In the genomic region with DNA sequence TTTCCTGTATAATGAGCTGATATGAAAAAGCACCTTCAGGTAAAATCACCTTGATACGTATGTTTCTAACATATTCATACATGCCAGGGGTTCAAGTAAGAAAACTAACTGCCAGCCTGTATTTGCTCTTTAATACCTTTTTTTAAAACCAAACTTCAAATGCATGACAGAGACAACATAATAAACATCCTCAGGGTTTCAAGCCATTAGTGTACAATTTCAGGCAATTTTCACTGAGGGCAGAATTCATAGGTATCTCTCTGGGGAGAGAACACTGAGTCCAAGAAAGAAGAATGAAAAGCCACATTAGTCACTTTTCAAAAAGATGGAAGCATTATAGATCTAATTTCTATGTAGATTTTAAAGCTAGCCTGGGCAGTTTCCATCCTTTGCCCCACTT, we compare ENCODE assay signal across 44 cellular contexts. TPM values are rescaled to one million over a fixed set of nuclear protein-coding genes. Genes with fewer than 3 reads are reported as not detected.
"Had no signal": no experiment of that assay in that cellular context is flagged by ENCODE, and none has a peak within 500 bp of the region (broad histone marks: within the 10 kb centered on the region; RNA-seq: fewer than 3 reads in every experiment).

No MANE protein-coding gene starts in this region.

- H3K4me3 ChIP-seq: adrenal gland, ascending aorta, body of pancreas, breast epithelium, cardiac muscle cell had no signal

- H3K9me3 Mint-ChIP-seq: activated naive CD4-positive, alpha-beta T cell treated with anti-CD3 and anti-CD28 coated beads for 36 hours; activated naive CD4-positive, alpha-beta T cell treated with anti-CD3 and anti-CD28 coated beads, Interleukin-2, amount 10 ng/mL, durations not matched to agents 7 days and 5 days; activated naive CD4-positive, alpha-beta T cell treated with anti-CD3 and anti-CD28 coated beads, Interleukin-2, amount 50 U/mL, for 24 hours; activated naive CD4-positive, alpha-beta T cell treated with anti-CD3 and anti-CD28 coated beads, Interleukin-2, amount 50 U/mL, for 72 hours; activated naive CD8-positive, alpha-beta T cell treated with anti-CD3 and anti-CD28 coated beads for 36 hours; activated naive CD8-positive, alpha-beta T cell treated with anti-CD3 and anti-CD28 coated beads, Interleukin-2, amount 10 ng/mL, durations not matched to agents 7 days and 5 days; activated naive CD8-positive, alpha-beta T cell treated with anti-CD3 and anti-CD28 coated beads, Interleukin-2, amount 50 U/mL, for 24 hours; activated T-cell treated with anti-CD3 and anti-CD28 coated beads, Interleukin-2, amount 50 U/mL, for 24 hours; activated T-cell treated with anti-CD3 and anti-CD28 coated beads, Interleukin-2, amount 50 U/mL, for 4 hours; activated T-cell treated with anti-CD3 and anti-CD28 coated beads, Interleukin-2, amount 50 U/mL, for 72 hours; activated T-helper 1 cell treated with anti-CD3 and anti-CD28 coated beads, Interleukin-12 subunit alpha, Interleukin-12 subunit beta, Interleukin-2, Interleukin-4 antibody, amounts not matched to agents 30 ng/mL and 10 ng/mL and 1 ng/mL, durations not matched to agents 14 hours and 24 hours and 36 hours; activated T-helper 17 cell treated with anti-CD3 and anti-CD28 coated beads, Interleukin-2, amount 50 U/mL, for 72 hours; activated T-helper 2 cell treated with anti-CD3 and anti-CD28 coated beads, Interferon-gamma antibody, Interleukin-2, Interleukin-4, amounts not matched to agents 10 μg/mL and 5 μg/mL and 100 μg/mL, durations not matched to agents 14 hours and 24 hours and 36 hours; brain; central memory CD8-positive, alpha-beta T cell had no signal

- H3K27me3 ChIP-seq: adrenal gland, ascending aorta, body of pancreas, breast epithelium, cardiac muscle cell had no signal

- H3K27ac ChIP-seq: adrenal gland, ascending aorta, brain microvascular endothelial cell, breast epithelium had no signal

- DNase-seq: activated effector memory CD4-positive, alpha-beta T cell treated with anti-CD3 and anti-CD28 coated beads, Interleukin-2, amount 50 U/mL, for 16 hours; activated effector memory CD4-positive, alpha-beta T cell treated with Interleukin-2 at 50 U/mL for 16 hours; activated gamma-delta T cell; activated gamma-delta T cell treated with Interleukin-2 at 50 U/mL for 16 hours; activated naive CD4-positive, alpha-beta T cell; activated naive CD4-positive, alpha-beta T cell treated with anti-CD3 and anti-CD28 coated beads for 36 hours; activated naive CD4-positive, alpha-beta T cell treated with anti-CD3 and anti-CD28 coated beads, Interleukin-2, amount 10 ng/mL, durations not matched to agents 7 days and 5 days; activated naive CD4-positive, alpha-beta T cell treated with anti-CD3 and anti-CD28 coated beads, Interleukin-2, amount 50 U/mL, for 16 hours; activated naive CD4-positive, alpha-beta T cell treated with Interleukin-2 at 50 U/mL for 16 hours; activated naive CD8-positive, alpha-beta T cell treated with anti-CD3 and anti-CD28 coated beads for 36 hours; activated naive CD8-positive, alpha-beta T cell treated with anti-CD3 and anti-CD28 coated beads, Interleukin-2, amount 10 ng/mL, durations not matched to agents 7 days and 5 days; activated naive CD8-positive, alpha-beta T cell treated with anti-CD3 and anti-CD28 coated beads, Interleukin-2, amount 50 U/mL, for 24 hours; activated T-cell treated with anti-CD3 and anti-CD28 coated beads, Interleukin-2, amount 50 U/mL, for 1 hour; activated T-cell treated with anti-CD3 and anti-CD28 coated beads, Interleukin-2, amount 50 U/mL, for 24 hours; activated T-cell treated with anti-CD3 and anti-CD28 coated beads, Interleukin-2, amount 50 U/mL, for 4 hours; activated T-cell treated with anti-CD3 and anti-CD28 coated beads, Interleukin-2, amount 50 U/mL, for 48 hours; activated T-cell treated with anti-CD3 and anti-CD28 coated beads, Interleukin-2, amount 50 U/mL, for 72 hours; adrenal gland; amniotic stem cell; amygdala; anterior cingulate cortex; aorta; body of pancreas; brain microvascular endothelial cell; caudate nucleus; central memory CD4-positive, alpha-beta T cell; cerebellar nuclear complex had no signal

- H3K27ac Mint-ChIP-seq: activated naive CD4-positive, alpha-beta T cell treated with anti-CD3 and anti-CD28 coated beads for 36 hours; activated naive CD4-positive, alpha-beta T cell treated with anti-CD3 and anti-CD28 coated beads, Interleukin-2, amount 10 ng/mL, durations not matched to agents 7 days and 5 days; activated naive CD4-positive, alpha-beta T cell treated with anti-CD3 and anti-CD28 coated beads, Interleukin-2, amount 50 U/mL, for 24 hours; activated naive CD4-positive, alpha-beta T cell treated with anti-CD3 and anti-CD28 coated beads, Interleukin-2, amount 50 U/mL, for 72 hours; activated naive CD8-positive, alpha-beta T cell; activated naive CD8-positive, alpha-beta T cell treated with anti-CD3 and anti-CD28 coated beads for 36 hours; activated naive CD8-positive, alpha-beta T cell treated with anti-CD3 and anti-CD28 coated beads, Interleukin-2, amount 10 ng/mL, durations not matched to agents 7 days and 5 days; activated naive CD8-positive, alpha-beta T cell treated with anti-CD3 and anti-CD28 coated beads, Interleukin-2, amount 50 U/mL, for 24 hours; activated T-cell treated with anti-CD3 and anti-CD28 coated beads, Interleukin-2, amount 50 U/mL, for 24 hours; activated T-cell treated with anti-CD3 and anti-CD28 coated beads, Interleukin-2, amount 50 U/mL, for 72 hours; activated T-helper 1 cell treated with anti-CD3 and anti-CD28 coated beads, Interleukin-12 subunit alpha, Interleukin-12 subunit beta, Interleukin-2, Interleukin-4 antibody, amounts not matched to agents 30 ng/mL and 10 ng/mL and 1 ng/mL, durations not matched to agents 14 hours and 24 hours and 36 hours; activated T-helper 17 cell treated with anti-CD3 and anti-CD28 coated beads, Interleukin-2, amount 50 U/mL, for 72 hours; activated T-helper 2 cell treated with anti-CD3 and anti-CD28 coated beads, Interferon-gamma antibody, Interleukin-2, Interleukin-4, amounts not matched to agents 10 μg/mL and 5 μg/mL and 100 μg/mL, durations not matched to agents 14 hours and 24 hours and 36 hours; brain had no signal

- H3K36me3 Mint-ChIP-seq: activated naive CD4-positive, alpha-beta T cell treated with anti-CD3 and anti-CD28 coated beads, Interleukin-2, amount 10 ng/mL, durations not matched to agents 7 days and 5 days; activated naive CD4-positive, alpha-beta T cell treated with anti-CD3 and anti-CD28 coated beads, Interleukin-2, amount 50 U/mL, for 24 hours; activated naive CD4-positive, alpha-beta T cell treated with anti-CD3 and anti-CD28 coated beads, Interleukin-2, amount 50 U/mL, for 72 hours; activated naive CD8-positive, alpha-beta T cell; activated naive CD8-positive, alpha-beta T cell treated with anti-CD3 and anti-CD28 coated beads for 36 hours; activated naive CD8-positive, alpha-beta T cell treated with anti-CD3 and anti-CD28 coated beads, Interleukin-2, amount 10 ng/mL, durations not matched to agents 7 days and 5 days; brain had no signal

- H3K36me3 ChIP-seq: adrenal gland, ascending aorta, brain microvascular endothelial cell, breast epithelium, cardiac muscle cell had no signal

- H3K4me1 ChIP-seq: adrenal gland, ascending aorta, breast epithelium had no signal

- H3K27me3 Mint-ChIP-seq: activated naive CD4-positive, alpha-beta T cell treated with anti-CD3 and anti-CD28 coated beads, Interleukin-2, amount 10 ng/mL, durations not matched to agents 7 days and 5 days; activated naive CD4-positive, alpha-beta T cell treated with anti-CD3 and anti-CD28 coated beads, Interleukin-2, amount 50 U/mL, for 24 hours; activated naive CD8-positive, alpha-beta T cell treated with anti-CD3 and anti-CD28 coated beads, Interleukin-2, amount 50 U/mL, for 24 hours; activated T-helper 17 cell treated with anti-CD3 and anti-CD28 coated beads, Interleukin-2, amount 50 U/mL, for 72 hours had no signal

- H3K4me1 Mint-ChIP-seq: activated naive CD4-positive, alpha-beta T cell treated with anti-CD3 and anti-CD28 coated beads, Interleukin-2, amount 10 ng/mL, durations not matched to agents 7 days and 5 days; activated naive CD4-positive, alpha-beta T cell treated with anti-CD3 and anti-CD28 coated beads, Interleukin-2, amount 50 U/mL, for 24 hours; activated naive CD8-positive, alpha-beta T cell treated with anti-CD3 and anti-CD28 coated beads for 36 hours; activated naive CD8-positive, alpha-beta T cell treated with anti-CD3 and anti-CD28 coated beads, Interleukin-2, amount 10 ng/mL, durations not matched to agents 7 days and 5 days; activated naive CD8-positive, alpha-beta T cell treated with anti-CD3 and anti-CD28 coated beads, Interleukin-2, amount 50 U/mL, for 24 hours; activated T-helper 17 cell treated with anti-CD3 and anti-CD28 coated beads, Interleukin-2, amount 50 U/mL, for 72 hours; central memory CD8-positive, alpha-beta T cell had no signal

- ATAC-seq: activated naive CD4-positive, alpha-beta T cell treated with anti-CD3 and anti-CD28 coated beads, Interleukin-2, amount 50 U/mL, for 72 hours; activated naive CD8-positive, alpha-beta T cell treated with anti-CD3 and anti-CD28 coated beads, Interleukin-2, amount 50 U/mL, for 24 hours; activated T-cell treated with anti-CD3 and anti-CD28 coated beads, Interleukin-2, amount 50 U/mL, for 4 hours; activated T-cell treated with anti-CD3 and anti-CD28 coated beads, Interleukin-2, amount 50 U/mL, for 72 hours; activated T-helper 17 cell treated with anti-CD3 and anti-CD28 coated beads, Interleukin-2, amount 50 U/mL, for 72 hours had no signal

- H3K4me3 Mint-ChIP-seq: activated naive CD4-positive, alpha-beta T cell treated with anti-CD3 and anti-CD28 coated beads for 36 hours; activated naive CD4-positive, alpha-beta T cell treated with anti-CD3 and anti-CD28 coated beads, Interleukin-2, amount 10 ng/mL, durations not matched to agents 7 days and 5 days; activated naive CD4-positive, alpha-beta T cell treated with anti-CD3 and anti-CD28 coated beads, Interleukin-2, amount 50 U/mL, for 24 hours; activated naive CD8-positive, alpha-beta T cell; activated naive CD8-positive, alpha-beta T cell treated with anti-CD3 and anti-CD28 coated beads for 36 hours; activated naive CD8-positive, alpha-beta T cell treated with anti-CD3 and anti-CD28 coated beads, Interleukin-2, amount 10 ng/mL, durations not matched to agents 7 days and 5 days; activated naive CD8-positive, alpha-beta T cell treated with anti-CD3 and anti-CD28 coated beads, Interleukin-2, amount 50 U/mL, for 24 hours; activated T-cell treated with anti-CD3 and anti-CD28 coated beads, Interleukin-2, amount 50 U/mL, for 24 hours; activated T-cell treated with anti-CD3 and anti-CD28 coated beads, Interleukin-2, amount 50 U/mL, for 4 hours; activated T-cell treated with anti-CD3 and anti-CD28 coated beads, Interleukin-2, amount 50 U/mL, for 72 hours; activated T-helper 1 cell treated with anti-CD3 and anti-CD28 coated beads, Interleukin-12 subunit alpha, Interleukin-12 subunit beta, Interleukin-2, Interleukin-4 antibody, amounts not matched to agents 30 ng/mL and 10 ng/mL and 1 ng/mL, durations not matched to agents 14 hours and 24 hours and 36 hours; activated T-helper 17 cell treated with anti-CD3 and anti-CD28 coated beads, Interleukin-2, amount 50 U/mL, for 72 hours; brain; central memory CD8-positive, alpha-beta T cell had no signal

- H3K9me3 ChIP-seq: adrenal gland, ascending aorta, body of pancreas, breast epithelium had no signal

RNA-seq across cellular contexts. Expression of a gene that starts 26.9 kb away (rescaled TPM):
- total RNA-seq: activated naive CD4-positive, alpha-beta T cell treated with anti-CD3 and anti-CD28 coated beads for 36 hours; activated naive CD4-positive, alpha-beta T cell treated with anti-CD3 and anti-CD28 coated beads, Interleukin-2, amount 50 U/mL, for 72 hours; activated naive CD8-positive, alpha-beta T cell treated with anti-CD3 and anti-CD28 coated beads for 36 hours; activated naive CD8-positive, alpha-beta T cell treated with anti-CD3 and anti-CD28 coated beads, Interleukin-2, amount 10 ng/mL, durations not matched to agents 7 days and 5 days; activated T-cell treated with anti-CD3 and anti-CD28 coated beads, Interleukin-2, amount 50 U/mL, for 4 hours; activated T-cell treated with anti-CD3 and anti-CD28 coated beads, Interleukin-2, amount 50 U/mL, for 72 hours; activated T-helper 1 cell treated with anti-CD3 and anti-CD28 coated beads, Interleukin-12 subunit alpha, Interleukin-12 subunit beta, Interleukin-2, Interleukin-4 antibody, amounts not matched to agents 30 ng/mL and 10 ng/mL and 1 ng/mL, durations not matched to agents 14 hours and 24 hours and 36 hours; activated T-helper 17 cell treated with anti-CD3 and anti-CD28 coated beads, Interleukin-2, amount 50 U/mL, for 72 hours; activated T-helper 2 cell treated with anti-CD3 and anti-CD28 coated beads, Interferon-gamma antibody, Interleukin-2, Interleukin-4, amounts not matched to agents 10 μg/mL and 5 μg/mL and 100 μg/mL, durations not matched to agents 14 hours and 24 hours and 36 hours; aorta; ascending aorta; astrocyte; body of pancreas; breast epithelium; bronchial epithelial cell; cardiac muscle cell; cardiac septum; cerebellum; chondrocyte had no signal
- polyA plus RNA-seq: adipose tissue, aorta, cardiac muscle cell had no signal
